Comparison of ENCODE assay signal across 13 cellular contexts in genomic region chr9:108784998-108785397, GRCh38.
DNase-seq lines count a peak whose midpoint lies in the region; ATAC-seq, FAIRE-seq and TF ChIP-seq lines count a peak whose summit lies in the region.
"Had no signal": no experiment of that assay in that cellular context is flagged by ENCODE, and none has a peak within 500 bp of the region (broad histone marks: within the 10 kb centered on the region; RNA-seq: fewer than 3 reads in every experiment).

No MANE protein-coding gene starts in this region.

- peak; percentile 46 for ATAC-seq in left ventricle myocardium superior
- ATAC-seq in upper lobe of right lung: peak; percentile 58
- ATAC-seq: A549 had no signal

- TF ChIP-seq CTCF in upper lobe of right lung (IDR thresholded peaks at IDR 0.05): no peak

- no peak overlapping the region for H3K27ac ChIP-seq in upper lobe of right lung
- H3K27ac ChIP-seq: A549, parathyroid adenoma had no signal

- no peak for FAIRE-seq in RCC 7860 (lab: Jason Lieb, UNC)
- FAIRE-seq: A549 had no signal

- no peaks in the 10 kb centered on the region for H3K27me3 ChIP-seq in upper lobe of right lung

- no peaks in the 10 kb centered on the region for H3K9me3 ChIP-seq in upper lobe of right lung
- H3K9me3 ChIP-seq: A549 had no signal

- no peaks in the 10 kb centered on the region for H3K4me1 ChIP-seq in upper lobe of right lung
- H3K4me1 ChIP-seq: parathyroid adenoma had no signal

- intact Hi-C loops in left ventricle myocardium superior (cut with micrococcal nuclease) (no loop called here), upper lobe of right lung (cut with DNase I) (no loop called here)

- peak; percentile 33 for DNase-seq in SKM-1 treated with dmso at 0.1 percent for 144 hours (lab: John Stamatoyannopoulos, UW; ENCODE audit: unreplicated experiment)
- DNase-seq in SKM-1 (lab: John Stamatoyannopoulos, UW; ENCODE audit: unreplicated experiment): no peak
- peak; percentile 45 for DNase-seq in UCSD-AML1 (lab: John Stamatoyannopoulos, UW; ENCODE audit: unreplicated experiment)
- no peak for DNase-seq in left ventricle myocardium superior
- no peak for DNase-seq in upper lobe of right lung
- DNase-seq in RCC 7860 (ENCODE audit: low spot score): no peak
- DNase-seq in NCI-H748 (lab: John Stamatoyannopoulos, UW; ENCODE audit: unreplicated experiment): no peak
- DNase-seq in activated CD8-positive, alpha-beta memory T cell treated with anti-CD3 and anti-CD28 coated beads for 24 hours: no peak
- DNase-seq: activated CD4-positive, alpha-beta T cell treated with anti-CD3 and anti-CD28 coated beads, Interleukin-2, amount 50 U/mL, for 48 hours; NCI-H1092 treated with DMSO at 0.1 percent for 48 hours; NCI-H510A treated with DMSO at 0.1 percent for 48 hours had no signal

- no peaks in the 10 kb centered on the region for H3K36me3 ChIP-seq in upper lobe of right lung

- H3K4me3 ChIP-seq in upper lobe of right lung: no peak overlapping the region
- H3K4me3 ChIP-seq: A549 had no signal

Comparison
In these comparisons a context has a peak if more than half of its experiments do, and no peak if none do; other contexts are left out.
1. DNase-seq: peak in SKM-1 treated with dmso at 0.1 percent for 144 hours (single experiment) and UCSD-AML1 (single experiment); none in SKM-1 (single experiment), left ventricle myocardium superior (single experiment), upper lobe of right lung (single experiment), RCC 7860 (single experiment), NCI-H748 (single experiment) and activated CD8-positive, alpha-beta memory T cell treated with anti-CD3 and anti-CD28 coated beads for 24 hours (single experiment).